8 cellular contexts compared by ENCODE assay signal in the genomic region with DNA sequence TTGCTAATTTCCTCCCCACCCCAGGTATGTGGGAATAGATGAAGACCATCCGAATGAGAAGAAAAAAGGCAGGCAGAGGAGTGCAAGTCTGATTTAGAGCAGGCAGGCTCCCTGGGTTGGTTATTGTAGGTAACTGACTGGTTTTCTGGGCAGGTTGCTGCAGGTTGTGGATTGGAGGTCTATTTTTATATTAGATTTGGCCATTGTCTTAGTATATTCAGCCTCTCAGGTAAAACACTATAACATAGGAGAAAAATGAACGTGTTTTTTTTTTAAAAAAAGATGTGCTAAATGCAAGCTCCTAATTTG. TPM values are rescaled to one million over a fixed set of nuclear protein-coding genes. Genes with fewer than 3 reads are reported as not detected.
DNase-seq lines count a peak whose midpoint lies in the region; ATAC-seq and TF ChIP-seq lines count a peak whose summit lies in the region.

No MANE protein-coding gene starts in this region.

- H3K27ac ChIP-seq in GM23248 (peak overlapping the region; percentile 83), foreskin keratinocyte (peak overlapping the region; percentile 78), skin epidermis (peak overlapping the region in 20 of 21 experiments; percentile 85 to 98 (median 93))

- intact Hi-C loops in posterior vena cava (cut with DNase I) = no loop called here

- 0% methylated on average over 2 of the region's 2 CpGs for WGBS in GM23248 (ENCODE audit: low coverage in 1 of 2, low lambda C conversion rate in 2 of 2, missing lambda C conversion rate in 2 of 2), 2 experiments

- peaks cover 9% of the 10 kb centered on the region; the same call in 1 of the 2 replicates for H3K36me3 ChIP-seq in GM23248 (ENCODE audit: low read depth)

- peak overlapping the region; percentile 99 for H2AFZ ChIP-seq in GM23248

- H4K20me1 ChIP-seq in GM23248 (ENCODE audit: insufficient read depth) = no peaks in the 10 kb centered on the region

- peaks cover 10% of the 10 kb centered on the region for H3K4me1 Mint-ChIP-seq in T-helper 17 cell

- H3K9me3 ChIP-seq in GM23248 (ENCODE audit: low read depth) (no peaks in the 10 kb centered on the region), T-helper 17 cell (ENCODE audit: control insufficient read depth, low read length, poor library complexity, severe bottlenecking) (no peaks in the 10 kb centered on the region)

- peaks cover 20% of the 10 kb centered on the region for H3K79me2 ChIP-seq in GM23248 (ENCODE audit: insufficient read depth)

- in situ Hi-C loops in GM23248 (cut with MboI) = loop anchor here (25.0 kb wide), 1 partner anchor 208 kb away; no protein-coding TSS in a partner anchor

- peak overlapping the region; percentile 95 for H3K27ac Mint-ChIP-seq in T-helper 17 cell

- H3K4me3 ChIP-seq in GM23248 (peak overlapping the region; percentile 92), skin epidermis (peak overlapping the region; percentile 59 to 83 (median 78))

- no peaks in the 10 kb centered on the region for H3K9me2 ChIP-seq in GM23248 (ENCODE audit: insufficient read depth)

- peak overlapping the region; percentile 98 for H3K4me2 ChIP-seq in GM23248 (ENCODE audit: unreplicated experiment)

- H3K4me1 ChIP-seq in GM23248 (ENCODE audit: insufficient read depth) (peaks cover 8% of the 10 kb centered on the region), foreskin keratinocyte (peaks cover 12% of the 10 kb centered on the region)

- DNase-seq in GM23248 (no peak), T-helper 17 cell (no peak), foreskin keratinocyte (no peak), posterior vena cava (ENCODE audit: low spot score) (no peak), ureter (ENCODE audit: low spot score) (no peak)

- no peaks in the 10 kb centered on the region for H3F3A ChIP-seq in GM23248 (ENCODE audit: insufficient read depth)

- ATAC-seq in T-helper 17 cell (no peak), foreskin keratinocyte (no peak), GM19467 (IDR thresholded peaks at IDR 0.05; ENCODE audit: unreplicated experiment) (no peak), HG02852 (IDR thresholded peaks at IDR 0.05; ENCODE audit: unreplicated experiment) (no peak)

- TF ChIP-seq CTCF in foreskin keratinocyte (conservative IDR thresholded peaks at IDR 0.05) = no peak

- H3K27me3 ChIP-seq in GM23248 (replicated peaks; ENCODE audit: insufficient read depth) (no peaks in the 10 kb centered on the region), foreskin keratinocyte (no peaks in the 10 kb centered on the region)

- peak overlapping the region; percentile 90 for H3K9ac ChIP-seq in GM23248

- H3K4me3 Mint-ChIP-seq in T-helper 17 cell = peak overlapping the region; percentile 89

- H3K27me3 Mint-ChIP-seq in T-helper 17 cell = peaks cover 5% of the 10 kb centered on the region

- no peaks in the 10 kb centered on the region for H3K36me3 Mint-ChIP-seq in T-helper 17 cell (ENCODE audit: low read depth)

RNA-seq across cellular contexts. Expression of gene TBC1D7, which starts 0.5 kb away (rescaled TPM):
- total RNA-seq in GM23248 (2014; rRNA removed; shearing (Covaris generic)) = 8.5 and 18.7 TPM in 2 replicates
- 25.7 and 25.8 TPM in 2 replicates for polyA plus RNA-seq in GM23248 (2016; fragmentation: Nextera tagmentation; extraction: Ambion mirVana)
- total RNA-seq in T-helper 17 cell = 10 to 100 TPM in 1 of 2 donors, 1 to 10 TPM in 1; 9.1 to 12.4 TPM
- total RNA-seq in foreskin keratinocyte = 16.7 and 17.7 TPM in 2 replicates
- 20.7 and 22.9 TPM in 2 replicates for polyA plus RNA-seq in foreskin keratinocyte
- 10 to 100 TPM in 1 of 2 donors, 1 to 10 TPM in 1; 9.9 to 11.9 TPM for total RNA-seq in posterior vena cava
- 15.6 TPM for total RNA-seq in ureter
